15 cellular contexts compared by ENCODE assay signal in genomic region chr10:50332108-50332846, GRCh38.
DNase-seq lines count a peak whose midpoint lies in the region; ATAC-seq, FAIRE-seq and TF ChIP-seq lines count a peak whose summit lies in the region.
"Had no signal": no experiment of that assay in that cellular context is flagged by ENCODE, and none has a peak within 500 bp of the region (broad histone marks: within the 10 kb centered on the region; RNA-seq: fewer than 3 reads in every experiment).

No MANE protein-coding gene starts in this region.

- peak overlapping the region; percentile 52 to 76; a peak in 3 of 4 replicates for H3K9ac ChIP-seq in K562 (ENCODE audit: insufficient read depth in 1 of 2, low read depth in 2 of 2, low read length in 2 of 2)
- H3K9ac ChIP-seq: BLaER1 treated with 17β-estradiol and CSF1 and Interleukin-3, amounts not matched to agents 10 nM and 100 nM had no signal

- H3K36me3 ChIP-seq in CD8-positive, alpha-beta memory T cell (ENCODE audit: insufficient read depth, low read length): no peaks in the 10 kb centered on the region
- H3K36me3 ChIP-seq in K562 (ENCODE audit: control insufficient read depth, insufficient read depth, low read length): peaks cover 68% of the 10 kb centered on the region
- H3K36me3 ChIP-seq: HAP-1 had no signal

- peak overlapping the region; percentile 51 for H3K4me2 ChIP-seq in K562 (ENCODE audit: insufficient read depth, low read length)
- H3K4me2 ChIP-seq: BLaER1 treated with 17β-estradiol and CSF1 and Interleukin-3, amounts not matched to agents 10 nM and 100 nM had no signal

- H3K27ac ChIP-seq in right cardiac atrium (ENCODE audit: low read length): no peak overlapping the region
- H3K27ac ChIP-seq in CD8-positive, alpha-beta memory T cell (ENCODE audit: low read depth, low read length): peak overlapping the region; percentile 52
- H3K27ac ChIP-seq in K562 (ENCODE audit: extremely low read depth, low read depth, low read length): peak overlapping the region; percentile 97
- H3K27ac ChIP-seq: BLaER1 treated with 17β-estradiol and CSF1 and Interleukin-3, amounts not matched to agents 10 nM and 100 nM had no signal

- H3K79me2 ChIP-seq in K562 (ENCODE audit: control insufficient read depth, insufficient read depth, low read length): peaks cover 99% of the 10 kb centered on the region

- FAIRE-seq in K562 (lab: Jason Lieb, UNC): peak; percentile 67
- FAIRE-seq in urothelium cell line (lab: Jason Lieb, UNC): no peak
- FAIRE-seq: GM12892 had no signal

- intact Hi-C loops in Right ventricle myocardium superior (cut with DNase I) (no loop called here), right cardiac atrium (cut with DNase I) (no loop called here), K562 (cut with micrococcal nuclease) (no loop called here)

- no peak overlapping the region; the same call in 1 of the 2 replicates for H2AFZ ChIP-seq in K562 (ENCODE audit: low read depth, low read length)

- no peak for TF ChIP-seq EP300 in K562 (IDR thresholded peaks at IDR 0.05; ENCODE audit: low read length)

- H3K27ac Mint-ChIP-seq in CD8-positive, alpha-beta memory T cell: no peak overlapping the region
- H3K27ac Mint-ChIP-seq in progenitor cell of endocrine pancreas: peak overlapping the region; percentile 29

- no peak for TF ChIP-seq POLR2A in K562 (conservative IDR thresholded peaks at IDR 0.05)

- WGBS in right cardiac atrium: 91% methylated on average over 3 of the region's 3 CpGs
- WGBS in K562 (ENCODE audit: insufficient coverage, low coverage, missing lambda C conversion rate): 8% methylated on average over 3 of the region's 3 CpGs

- no peaks in the 10 kb centered on the region for H3K9me1 ChIP-seq in K562 (ENCODE audit: control insufficient read depth, insufficient read depth, low read length)

- CTCF ChIA-PET in CD8-positive, alpha-beta memory T cell (lab: Charles Lee): no interaction called here
- CTCF ChIA-PET in K562 (lab: Yijun Ruan, JAX; ENCODE audit: low intra/inter-chr PET ratio): no interaction called here

- peaks cover 31 to 46% (median 46%) of the 10 kb centered on the region in 3 donors for H3K4me1 Mint-ChIP-seq in CD8-positive, alpha-beta memory T cell
- peaks cover 5% of the 10 kb centered on the region for H3K4me1 Mint-ChIP-seq in progenitor cell of endocrine pancreas (ENCODE audit: low read depth)

- in situ Hi-C loops in K562 (cut with MboI): no loop called here

- H3K27me3 ChIP-seq in right cardiac atrium (ENCODE audit: control insufficient read depth, insufficient read depth) (no peaks in the 10 kb centered on the region), K562 (ENCODE audit: control insufficient read depth in 2 of 2, insufficient read depth in 2 of 2, low read length in 2 of 2) (no peaks in the 10 kb centered on the region)
- H3K27me3 ChIP-seq in CD8-positive, alpha-beta memory T cell (ENCODE audit: insufficient read depth, low read length, poor library complexity, severe bottlenecking): no peaks in the 10 kb centered on the region
- H3K27me3 ChIP-seq: BLaER1 treated with 17β-estradiol and CSF1 and Interleukin-3, amounts not matched to agents 10 nM and 100 nM had no signal

- H4K20me1 ChIP-seq in K562 (replicated peaks; ENCODE audit: control insufficient read depth, insufficient read depth, low read length): no peaks in the 10 kb centered on the region

- TF ChIP-seq CTCF in K562 (IDR thresholded peaks at IDR 0.05 in 2 of 3, conservative IDR thresholded peaks at IDR 0.05 in 1 of 3; ENCODE audit: insufficient read depth in 2 of 3, low read depth in 1 of 3, low read length in 3 of 3) (no peak), progenitor cell of endocrine pancreas (IDR thresholded peaks at IDR 0.05; ENCODE audit: unreplicated experiment) (no peak)

- peak; percentile 60 for ATAC-seq in Right ventricle myocardium superior (ENCODE audit: poor library complexity)
- ATAC-seq in right cardiac atrium: no peak
- peak; percentile 74 for ATAC-seq in K562

- H3K4me1 ChIP-seq in right cardiac atrium (ENCODE audit: control insufficient read depth, insufficient read depth, low read length) (no peaks in the 10 kb centered on the region), K562 (replicated peaks in 1 of 2; ENCODE audit: control insufficient read depth in 2 of 2, insufficient read depth in 2 of 2, low read length in 2 of 2) (peaks cover 22 to 79% of the 10 kb centered on the region in 2 experiments)
- peaks cover 30% of the 10 kb centered on the region for H3K4me1 ChIP-seq in CD8-positive, alpha-beta memory T cell (ENCODE audit: insufficient read depth, low read length)
- H3K4me1 ChIP-seq: Caco-2 had no signal

- no peak overlapping the region for H3K4me3 ChIP-seq in right cardiac atrium (ENCODE audit: low read length)
- H3K4me3 ChIP-seq in CD8-positive, alpha-beta memory T cell (ENCODE audit: low read length): no peak overlapping the region
- H3K4me3 ChIP-seq in K562: no peak overlapping the region
- H3K4me3 ChIP-seq: BLaER1 treated with 17β-estradiol and CSF1 and Interleukin-3, amounts not matched to agents 10 nM and 100 nM; HAP-1 had no signal

- DNase-seq in Right ventricle myocardium superior (no peak), right cardiac atrium (no peak), K562 (ENCODE audit: extremely low read depth in 1 of 4, low spot score in 3 of 4) (peak; percentile 44 to 83 (median 60)), progenitor cell of endocrine pancreas (ENCODE audit: low spot score, unreplicated experiment) (no peak), kidney tubule cell (ENCODE audit: low spot score) (no peak), urothelium cell line (ENCODE audit: low spot score) (no peak)
- DNase-seq in CD8-positive, alpha-beta memory T cell: no peak
- DNase-seq: 8988T; Caco-2; CD4-positive, alpha-beta memory T cell; DND-41; GDM1 had no signal

- no peaks in the 10 kb centered on the region for H3K9me3 ChIP-seq in right cardiac atrium (ENCODE audit: control insufficient read depth, low read length)
- H3K9me3 ChIP-seq in CD8-positive, alpha-beta memory T cell (ENCODE audit: low read length): no peaks in the 10 kb centered on the region
- H3K9me3 ChIP-seq in K562 (replicated peaks; ENCODE audit: control insufficient read depth, insufficient read depth, low read depth, low read length): no peaks in the 10 kb centered on the region
- H3K9me3 ChIP-seq: BLaER1 treated with 17β-estradiol and CSF1 and Interleukin-3, amounts not matched to agents 10 nM and 100 nM; Caco-2; HAP-1 had no signal

- H3K36me3 Mint-ChIP-seq in CD8-positive, alpha-beta memory T cell: peaks cover 0 to 9% (median 8%) of the 10 kb centered on the region in 3 donors
- H3K36me3 Mint-ChIP-seq in progenitor cell of endocrine pancreas (ENCODE audit: insufficient read depth): no peaks in the 10 kb centered on the region

- no TSS peak for BruUV-seq in K562 (replicated peaks; lab: Mats Ljungman, UMichigan)

- TF ChIP-seq RAD21 in K562 (CRISPR knock-in tag; conservative IDR thresholded peaks at IDR 0.05 in 1 of 2, IDR thresholded peaks at IDR 0.05 in 1 of 2): no peak

- POLR2A ChIA-PET in CD8-positive, alpha-beta memory T cell (lab: Charles Lee): interaction anchor here (0.6 kb wide), 1 partner anchor 31 kb away, joined by 3 read pairs; no protein-coding TSS in a partner anchor
- POLR2A ChIA-PET in K562 (lab: Yijun Ruan, JAX): interaction anchor here (1.7 to 2.8 kb wide), 4 partner anchors 10 to 29 kb away, joined by 3 to 14 read pairs (median 8); no protein-coding TSS in a partner anchor

- H3K4me3 Mint-ChIP-seq in CD8-positive, alpha-beta memory T cell: no peak overlapping the region
- H3K4me3 Mint-ChIP-seq in progenitor cell of endocrine pancreas (ENCODE audit: low read depth): no peak overlapping the region

- no peaks in the 10 kb centered on the region for H3K9me3 Mint-ChIP-seq in CD8-positive, alpha-beta memory T cell
- no peaks in the 10 kb centered on the region for H3K9me3 Mint-ChIP-seq in progenitor cell of endocrine pancreas (ENCODE audit: low read depth)
- H3K9me3 Mint-ChIP-seq: CD4-positive, alpha-beta memory T cell had no signal

- no peaks in the 10 kb centered on the region for H3K27me3 Mint-ChIP-seq in CD8-positive, alpha-beta memory T cell
- H3K27me3 Mint-ChIP-seq in progenitor cell of endocrine pancreas: no peaks in the 10 kb centered on the region
- H3K27me3 Mint-ChIP-seq: CD4-positive, alpha-beta memory T cell had no signal

TF ChIP-seq in K562, 482 proteins besides CTCF, POLR2A, EP300 and RAD21 (continues in another document):
- TF ChIP-seq NBN (IDR thresholded peaks at IDR 0.05; ENCODE audit: low read depth) (no peak), MAFK (IDR thresholded peaks at IDR 0.05; ENCODE audit: low read length) (peak; percentile 21; the same call in 1 of the 2 replicates), ATF4 (CRISPR knock-in tag; IDR thresholded peaks at IDR 0.05) (0 out of 2 replicates have a peak, but pooled peaks have one; percentile 62), ZKSCAN1 (IDR thresholded peaks at IDR 0.05; ENCODE audit: low read depth, low read length) (0 out of 2 replicates have a peak, but pooled peaks have one; percentile 5), ZNF589 (CRISPR knock-in tag; IDR thresholded peaks at IDR 0.05; ENCODE audit: low read depth) (peak; percentile 26; the same call in 1 of the 2 replicates), RFX5 (IDR thresholded peaks at IDR 0.05; ENCODE audit: low read depth, low read length) (no peak), NR4A1 (CRISPR knock-in tag; IDR thresholded peaks at IDR 0.05) (0 out of 2 replicates have a peak, but pooled peaks have one; percentile 36), NR4A1 (tag; IDR thresholded peaks at IDR 0.05) (no peak), TFAP4 (CRISPR knock-in tag; IDR thresholded peaks at IDR 0.05; ENCODE audit: borderline replicate concordance) (no peak), ZNF184 (CRISPR knock-in tag; IDR thresholded peaks at IDR 0.05) (no peak), ZBTB1 (CRISPR knock-in tag; IDR thresholded peaks at IDR 0.05; ENCODE audit: borderline replicate concordance, low read depth) (0 out of 2 replicates have a peak, but pooled peaks have one; percentile 8), HLTF (IDR thresholded peaks at IDR 0.05) (no peak), MAFG (tag; conservative IDR thresholded peaks at IDR 0.05) (peak; percentile 76)

Comparison
In these comparisons a context has a peak if more than half of its experiments do, and no peak if none do; other contexts are left out.
1. ATAC-seq: peak in Right ventricle myocardium superior (single experiment) and K562 (single experiment); none in right cardiac atrium (0 of 2).
2. DNase-seq: peak in K562 (4 of 4); none in Right ventricle myocardium superior (single experiment), right cardiac atrium (0 of 3), CD8-positive, alpha-beta memory T cell (0 of 5), progenitor cell of endocrine pancreas (single experiment), kidney tubule cell (single experiment) and urothelium cell line (single experiment).